18 cellular contexts compared by ENCODE assay signal in the genomic region with DNA sequence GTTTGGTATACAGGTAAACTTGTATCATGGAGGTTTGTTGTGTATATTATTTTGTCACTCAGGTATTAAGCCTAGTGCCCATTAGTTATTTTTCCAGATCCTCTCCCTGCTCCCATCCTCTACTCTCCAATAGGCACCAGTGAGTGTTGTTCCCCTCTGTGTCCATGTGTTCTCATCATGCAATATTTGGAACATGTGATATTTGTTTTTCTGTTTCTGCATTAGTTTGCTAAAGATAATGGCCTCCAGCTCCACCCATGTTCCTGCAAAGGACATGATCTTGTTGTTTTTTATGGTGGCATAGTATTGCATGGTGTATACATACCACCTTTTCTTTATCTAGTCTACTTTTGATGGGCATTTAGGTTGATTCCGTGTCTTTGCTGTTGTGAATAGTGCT. TPM values are rescaled to one million over a fixed set of nuclear protein-coding genes. Genes with fewer than 3 reads are reported as not detected.
DNase-seq lines count a peak whose midpoint lies in the region; TF ChIP-seq lines count a peak whose summit lies in the region.
"Had no signal": no experiment of that assay in that cellular context is flagged by ENCODE, and none has a peak within 500 bp of the region (broad histone marks: within the 10 kb centered on the region; RNA-seq: fewer than 3 reads in every experiment).

No MANE protein-coding gene starts in this region.

- 91% methylated on average over 1 of the region's 1 CpG for WGBS in liver

- no peak for TF ChIP-seq RAD21 in liver (IDR thresholded peaks at IDR 0.05)

- H3K4me1 Mint-ChIP-seq in Caco-2 (ENCODE audit: low read depth, unreplicated experiment) (no peaks in the 10 kb centered on the region), brain (peaks cover 8% of the 10 kb centered on the region), nephron (no peaks in the 10 kb centered on the region)

- peak overlapping the region; percentile 43 for H3K27ac Mint-ChIP-seq in Caco-2 (ENCODE audit: unreplicated experiment)
- peak overlapping the region in 3 of 5 experiments; percentile 0 to 44 (median 4) for H3K27ac Mint-ChIP-seq in brain
- H3K27ac Mint-ChIP-seq in nephron, result peak overlapping the region in 2 of 3 experiments; percentile 27 to 48
- H3K27ac Mint-ChIP-seq: B cell; CD4-positive, alpha-beta T cell; HFFc6 had no signal

- no peak overlapping the region for H3K27ac ChIP-seq in liver (ENCODE audit: low read depth in 1 of 2, low read length in 2 of 2)
- no peak overlapping the region for H3K27ac ChIP-seq in brain microvascular endothelial cell
- H3K27ac ChIP-seq: HL-60 had no signal

- no peaks in the 10 kb centered on the region for H3K9me3 ChIP-seq in Caco-2
- H3K9me3 ChIP-seq in liver (ENCODE audit: control insufficient read depth in 4 of 4, low read length in 3 of 4), result no peaks in the 10 kb centered on the region

- no peak overlapping the region for H3K4me3 Mint-ChIP-seq in Caco-2 (ENCODE audit: unreplicated experiment)
- H3K4me3 Mint-ChIP-seq in brain, result no peak overlapping the region
- no peak overlapping the region for H3K4me3 Mint-ChIP-seq in nephron
- H3K4me3 Mint-ChIP-seq: B cell; CD4-positive, alpha-beta T cell; HFFc6 had no signal

- in situ Hi-C loops in brain microvascular endothelial cell (cut with HindIII; ENCODE audit: low pct_ligation_motif_present, low sequenced_read_pairs), result loop anchor here (25.0 kb wide), 1 partner anchor 232 kb away; no protein-coding TSS in a partner anchor

- no peak overlapping the region for H3K9ac ChIP-seq in liver (ENCODE audit: low read depth in 1 of 2, low read length in 2 of 2)

- CTCF ChIA-PET in Caco-2 (lab: Charles Lee), result no interaction called here

- H3K4me3 ChIP-seq in Caco-2 (ENCODE audit: low read depth, low read length) (no peak overlapping the region), liver (ENCODE audit: low read depth in 1 of 3, low read length in 3 of 3) (no peak overlapping the region), brain microvascular endothelial cell (ENCODE audit: low read depth, low read length) (no peak overlapping the region)

- H3K36me3 Mint-ChIP-seq in Caco-2 (ENCODE audit: insufficient read depth, unreplicated experiment) (peaks cover 6% of the 10 kb centered on the region), brain (peaks cover 86% of the 10 kb centered on the region), nephron (ENCODE audit: low read depth) (peaks cover 59% of the 10 kb centered on the region)

- H3K27me3 Mint-ChIP-seq in Caco-2 (ENCODE audit: insufficient read depth, unreplicated experiment), result no peaks in the 10 kb centered on the region
- H3K27me3 Mint-ChIP-seq in brain, result no peaks in the 10 kb centered on the region
- no peaks in the 10 kb centered on the region for H3K27me3 Mint-ChIP-seq in nephron (ENCODE audit: low read depth)
- H3K27me3 Mint-ChIP-seq: B cell; CD4-positive, alpha-beta T cell had no signal

- no peaks in the 10 kb centered on the region for H3K36me3 ChIP-seq in Caco-2 (ENCODE audit: control insufficient read depth, insufficient read depth, low read length)
- no peaks in the 10 kb centered on the region for H3K36me3 ChIP-seq in liver (ENCODE audit: control insufficient read depth in 4 of 4, insufficient read depth in 3 of 4, low read depth in 1 of 4, low read length in 3 of 4)
- no peaks in the 10 kb centered on the region for H3K36me3 ChIP-seq in brain microvascular endothelial cell (replicated peaks)

- H3K27me3 ChIP-seq in Caco-2 (replicated peaks; ENCODE audit: control insufficient read depth, insufficient read depth, low read length), result no peaks in the 10 kb centered on the region
- no peaks in the 10 kb centered on the region for H3K27me3 ChIP-seq in liver (ENCODE audit: control insufficient read depth in 4 of 4, insufficient read depth in 4 of 4, low read length in 3 of 4)
- no peaks in the 10 kb centered on the region for H3K27me3 ChIP-seq in brain microvascular endothelial cell (replicated peaks)

- H3K4me1 ChIP-seq in Caco-2 (no peaks in the 10 kb centered on the region), liver (ENCODE audit: control insufficient read depth in 4 of 4, insufficient read depth in 4 of 4, low read length in 3 of 4) (peaks cover 0 to 2% (median 0%) of the 10 kb centered on the region in 4 donors)

- H3K9me3 Mint-ChIP-seq in Caco-2 (ENCODE audit: unreplicated experiment) (no peaks in the 10 kb centered on the region), brain (peaks cover 26 to 51% (median 33%) of the 10 kb centered on the region in 5 experiments), nephron (peaks cover 15% of the 10 kb centered on the region)
- H3K9me3 Mint-ChIP-seq: CD4-positive, alpha-beta T cell had no signal

- BruUV-seq in Caco-2 (replicated peaks; lab: Mats Ljungman, UMichigan), result no TSS peak

- DNase-seq in Caco-2 (no peak), anterior cingulate cortex (lab: John Stamatoyannopoulos, UW) (no peak), brain microvascular endothelial cell (no peak)
- no peak for DNase-seq in activated CD4-positive, alpha-beta T cell treated with anti-CD3 and anti-CD28 coated beads, Interleukin-2, amount 50 U/mL, for 48 hours
- DNase-seq: ACHN; C1 segment of cervical spinal cord; CD4-positive, alpha-beta T cell; DMS153; DMS79 treated with DMSO at 0.1 percent for 48 hours; EL; HCEC 1CT; HFFc6; IMR-90 had no signal

- intact Hi-C loops in Caco-2 (cut with micrococcal nuclease; ENCODE audit: unreplicated experiment), result no loop called here

- no peak for TF ChIP-seq CTCF in Caco-2 (IDR thresholded peaks at IDR 0.05; ENCODE audit: insufficient read depth in 1 of 2, low read depth in 1 of 2, low read length in 1 of 2, severe bottlenecking in 1 of 2, unreplicated experiment in 1 of 2)
- TF ChIP-seq CTCF in brain (conservative IDR thresholded peaks at IDR 0.05), result no peak
- no peak for TF ChIP-seq CTCF in liver (IDR thresholded peaks at IDR 0.05; ENCODE audit: low read depth, low read length, missing input control)
- TF ChIP-seq CTCF in nephron (IDR thresholded peaks at IDR 0.05; ENCODE audit: unreplicated experiment in 3 of 3), result no peak
- TF ChIP-seq CTCF in brain microvascular endothelial cell (IDR thresholded peaks at IDR 0.05; ENCODE audit: low read depth, low read length, missing control alignments), result no peak

- POLR2A ChIA-PET in Caco-2 (lab: Charles Lee), result no interaction called here

TF ChIP-seq in liver, 16 proteins besides CTCF, POLR2A, EP300 and RAD21 (continues in another document):
- TF ChIP-seq, protein P1, sequence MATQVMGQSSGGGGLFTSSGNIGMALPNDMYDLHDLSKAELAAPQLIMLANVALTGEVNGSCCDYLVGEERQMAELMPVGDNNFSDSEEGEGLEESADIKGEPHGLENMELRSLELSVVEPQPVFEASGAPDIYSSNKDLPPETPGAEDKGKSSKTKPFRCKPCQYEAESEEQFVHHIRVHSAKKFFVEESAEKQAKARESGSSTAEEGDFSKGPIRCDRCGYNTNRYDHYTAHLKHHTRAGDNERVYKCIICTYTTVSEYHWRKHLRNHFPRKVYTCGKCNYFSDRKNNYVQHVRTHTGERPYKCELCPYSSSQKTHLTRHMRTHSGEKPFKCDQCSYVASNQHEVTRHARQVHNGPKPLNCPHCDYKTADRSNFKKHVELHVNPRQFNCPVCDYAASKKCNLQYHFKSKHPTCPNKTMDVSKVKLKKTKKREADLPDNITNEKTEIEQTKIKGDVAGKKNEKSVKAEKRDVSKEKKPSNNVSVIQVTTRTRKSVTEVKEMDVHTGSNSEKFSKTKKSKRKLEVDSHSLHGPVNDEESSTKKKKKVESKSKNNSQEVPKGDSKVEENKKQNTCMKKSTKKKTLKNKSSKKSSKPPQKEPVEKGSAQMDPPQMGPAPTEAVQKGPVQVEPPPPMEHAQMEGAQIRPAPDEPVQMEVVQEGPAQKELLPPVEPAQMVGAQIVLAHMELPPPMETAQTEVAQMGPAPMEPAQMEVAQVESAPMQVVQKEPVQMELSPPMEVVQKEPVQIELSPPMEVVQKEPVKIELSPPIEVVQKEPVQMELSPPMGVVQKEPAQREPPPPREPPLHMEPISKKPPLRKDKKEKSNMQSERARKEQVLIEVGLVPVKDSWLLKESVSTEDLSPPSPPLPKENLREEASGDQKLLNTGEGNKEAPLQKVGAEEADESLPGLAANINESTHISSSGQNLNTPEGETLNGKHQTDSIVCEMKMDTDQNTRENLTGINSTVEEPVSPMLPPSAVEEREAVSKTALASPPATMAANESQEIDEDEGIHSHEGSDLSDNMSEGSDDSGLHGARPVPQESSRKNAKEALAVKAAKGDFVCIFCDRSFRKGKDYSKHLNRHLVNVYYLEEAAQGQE (IDR thresholded peaks at IDR 0.05), result no peak
- TF ChIP-seq YY1 (IDR thresholded peaks at IDR 0.05) (peak; percentile 82), HNF4G (IDR thresholded peaks at IDR 0.05) (no peak), JUND (IDR thresholded peaks at IDR 0.05) (no peak), GABPA (IDR thresholded peaks at IDR 0.05 in 1 of 2, conservative IDR thresholded peaks at IDR 0.05 in 1 of 2) (no peak), TAF1 (conservative IDR thresholded peaks at IDR 0.05) (no peak), NR2F2 (IDR thresholded peaks at IDR 0.05) (no peak), SP1 (IDR thresholded peaks at IDR 0.05) (no peak), FOXA1 (IDR thresholded peaks at IDR 0.05) (no peak), FOXA2 (IDR thresholded peaks at IDR 0.05) (no peak), EGR1 (IDR thresholded peaks at IDR 0.05; ENCODE audit: low read depth in 2 of 2) (no peak), RXRA (IDR thresholded peaks at IDR 0.05) (peak in 1 of 2 donors; percentile 16)
- TF ChIP-seq, protein P2, sequence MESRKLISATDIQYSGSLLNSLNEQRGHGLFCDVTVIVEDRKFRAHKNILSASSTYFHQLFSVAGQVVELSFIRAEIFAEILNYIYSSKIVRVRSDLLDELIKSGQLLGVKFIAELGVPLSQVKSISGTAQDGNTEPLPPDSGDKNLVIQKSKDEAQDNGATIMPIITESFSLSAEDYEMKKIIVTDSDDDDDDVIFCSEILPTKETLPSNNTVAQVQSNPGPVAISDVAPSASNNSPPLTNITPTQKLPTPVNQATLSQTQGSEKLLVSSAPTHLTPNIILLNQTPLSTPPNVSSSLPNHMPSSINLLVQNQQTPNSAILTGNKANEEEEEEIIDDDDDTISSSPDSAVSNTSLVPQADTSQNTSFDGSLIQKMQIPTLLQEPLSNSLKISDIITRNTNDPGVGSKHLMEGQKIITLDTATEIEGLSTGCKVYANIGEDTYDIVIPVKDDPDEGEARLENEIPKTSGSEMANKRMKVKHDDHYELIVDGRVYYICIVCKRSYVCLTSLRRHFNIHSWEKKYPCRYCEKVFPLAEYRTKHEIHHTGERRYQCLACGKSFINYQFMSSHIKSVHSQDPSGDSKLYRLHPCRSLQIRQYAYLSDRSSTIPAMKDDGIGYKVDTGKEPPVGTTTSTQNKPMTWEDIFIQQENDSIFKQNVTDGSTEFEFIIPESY (IDR thresholded peaks at IDR 0.05), result no peak

RNA-seq across cellular contexts. Expression of a gene that starts 10.9 kb away (rescaled TPM):
- 31.1 and 35.5 TPM in 2 replicates for total RNA-seq in Caco-2 (2022)
- polyA plus RNA-seq in brain (ENCODE audit: insufficient read depth, low read depth, low replicate concordance), result 43.9 TPM
- total RNA-seq in liver, result 10 to 100 TPM in 1 of 2 donors, 1 to 10 TPM in 1; 8.9 to 11.3 TPM
- 10 to 100 TPM; 10.3 to 22.6 TPM for polyA plus RNA-seq in liver

RNA-seq across cellular contexts. Expression of a gene that starts 51.6 kb away (rescaled TPM):
- 7.3 and 9.0 TPM in 2 replicates for total RNA-seq in Caco-2 (2022)
- 17.1 TPM for polyA plus RNA-seq in brain (ENCODE audit: insufficient read depth, low read depth, low replicate concordance)
- 10 to 100 TPM; 13.0 to 18.5 TPM for total RNA-seq in liver
- polyA plus RNA-seq in liver, result 10 to 100 TPM in 1 of 2 donors, 1 to 10 TPM in 1; 7.4 to 10.9 TPM
